In the genomic region with DNA sequence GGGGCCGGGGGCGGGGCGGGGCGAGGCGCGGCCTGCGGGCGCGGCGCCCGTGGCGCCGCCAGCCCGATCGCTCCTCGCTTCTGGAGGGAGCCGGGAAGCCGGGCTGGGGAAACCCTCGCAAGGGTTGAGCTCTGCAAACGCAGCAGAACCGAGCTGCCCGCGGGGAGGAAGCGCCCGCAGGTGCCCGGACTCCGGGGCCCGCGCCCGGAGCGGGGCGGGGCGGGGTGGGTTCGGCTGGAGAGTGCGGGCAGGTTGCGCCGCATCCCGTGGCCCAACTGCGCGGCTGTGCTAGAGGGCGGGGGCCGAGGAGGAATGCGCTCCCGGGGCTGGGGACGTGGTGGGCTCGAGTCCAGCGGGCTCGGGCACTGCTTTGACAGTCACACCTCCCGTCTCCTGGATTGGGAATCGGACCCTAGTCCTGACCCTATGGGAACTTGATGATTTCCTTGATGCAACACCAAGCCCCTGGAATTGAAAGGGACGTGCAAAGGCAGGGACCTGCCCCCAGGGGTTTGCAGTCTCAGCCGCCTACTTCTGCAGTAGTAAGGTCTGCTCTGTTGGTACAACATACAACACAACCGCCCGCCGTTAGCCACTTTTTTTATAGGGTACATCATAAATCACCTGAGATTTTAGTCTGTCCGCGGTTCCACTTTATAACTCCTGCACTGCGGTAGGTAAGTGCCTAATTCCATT, we compare ENCODE assay signal across 8 cellular contexts. TPM values are rescaled to one million over a fixed set of nuclear protein-coding genes. Genes with fewer than 3 reads are reported as not detected.
DNase-seq lines count a peak whose midpoint lies in the region; ATAC-seq and TF ChIP-seq lines count a peak whose summit lies in the region.

No MANE protein-coding gene starts in this region.

- H3K4me1 ChIP-seq in neutrophil (ENCODE audit: control insufficient read depth in 1 of 2, insufficient read depth in 1 of 2, low read depth in 1 of 2, low read length in 1 of 2): peaks cover 18 to 32% of the 10 kb centered on the region in 2 experiments
- peaks cover 0 to 13% of the 10 kb centered on the region in 2 donors for H3K4me1 ChIP-seq in uterus

- peak; percentile 53 for ATAC-seq in GM18505 (IDR thresholded peaks at IDR 0.05; ENCODE audit: unreplicated experiment)
- ATAC-seq in HG02943 (IDR thresholded peaks at IDR 0.05; ENCODE audit: low read depth, unreplicated experiment): peak; percentile 50

- peaks cover 26% of the 10 kb centered on the region for H3K4me1 Mint-ChIP-seq in activated naive CD4-positive, alpha-beta T cell treated with anti-CD3 and anti-CD28 coated beads, Interleukin-2, amount 10 ng/mL, durations not matched to agents 7 days and 5 days
- H3K4me1 Mint-ChIP-seq in glutamatergic neuron (ENCODE audit: low read depth, unreplicated experiment): peaks cover 11% of the 10 kb centered on the region

- peak overlapping the region; percentile 85 for H3K4me3 Mint-ChIP-seq in activated naive CD4-positive, alpha-beta T cell treated with anti-CD3 and anti-CD28 coated beads, Interleukin-2, amount 10 ng/mL, durations not matched to agents 7 days and 5 days
- peak overlapping the region; percentile 83 for H3K4me3 Mint-ChIP-seq in glutamatergic neuron (ENCODE audit: unreplicated experiment)

- H3K36me3 Mint-ChIP-seq in activated naive CD4-positive, alpha-beta T cell treated with anti-CD3 and anti-CD28 coated beads, Interleukin-2, amount 10 ng/mL, durations not matched to agents 7 days and 5 days: peaks cover 39% of the 10 kb centered on the region
- no peaks in the 10 kb centered on the region for H3K36me3 Mint-ChIP-seq in glutamatergic neuron (ENCODE audit: unreplicated experiment)

- H3K9me3 ChIP-seq in neutrophil (no peaks in the 10 kb centered on the region), uterus (no peaks in the 10 kb centered on the region)

- TF ChIP-seq CTCF in glutamatergic neuron (IDR thresholded peaks at IDR 0.05; ENCODE audit: partially characterized antibody, unreplicated experiment) (no peak), neutrophil (IDR thresholded peaks at IDR 0.05) (no peak), uterus (IDR thresholded peaks at IDR 0.05) (peak in 1 of 4 experiments; percentile 27)

- CTCF ChIA-PET in activated naive CD4-positive, alpha-beta T cell treated with anti-CD3 and anti-CD28 coated beads, Interleukin-2, amount 10 ng/mL, durations not matched to agents 7 days and 5 days (lab: Charles Lee): interaction anchor here (1.2 kb wide), 2 partner anchors 10 to 37 kb away, joined by 3 to 4 read pairs; no protein-coding TSS in a partner anchor

- intact Hi-C loops in uterus (cut with DNase I; ENCODE audit: low total_unique reads): no loop called here

- no peaks in the 10 kb centered on the region for H3K27me3 Mint-ChIP-seq in activated naive CD4-positive, alpha-beta T cell treated with anti-CD3 and anti-CD28 coated beads, Interleukin-2, amount 10 ng/mL, durations not matched to agents 7 days and 5 days
- peaks cover 1% of the 10 kb centered on the region for H3K27me3 Mint-ChIP-seq in glutamatergic neuron (ENCODE audit: unreplicated experiment)

- H3K27ac ChIP-seq in neutrophil: peak overlapping the region; percentile 83
- H3K27ac ChIP-seq in uterus: peak overlapping the region; percentile 99 to 100

- peak; percentile 9 for TF ChIP-seq POLR2A in GM18505 (IDR thresholded peaks at IDR 0.05; ENCODE audit: borderline replicate concordance, extremely low read depth, insufficient read depth, insufficient read length)
- TF ChIP-seq POLR2A in uterus (IDR thresholded peaks at IDR 0.05): peak in 1 of 2 donors; percentile 39

- peak overlapping the region; percentile 86 for H3K27ac Mint-ChIP-seq in activated naive CD4-positive, alpha-beta T cell treated with anti-CD3 and anti-CD28 coated beads, Interleukin-2, amount 10 ng/mL, durations not matched to agents 7 days and 5 days
- peak overlapping the region; percentile 67 for H3K27ac Mint-ChIP-seq in glutamatergic neuron (ENCODE audit: unreplicated experiment)

- peak overlapping the region; percentile 65 to 85 for H3K4me3 ChIP-seq in neutrophil (ENCODE audit: low read depth in 1 of 2, low read length in 1 of 2)
- H3K4me3 ChIP-seq in uterus: peak overlapping the region; percentile 47 to 62

- no peaks in the 10 kb centered on the region for H3K9me3 Mint-ChIP-seq in activated naive CD4-positive, alpha-beta T cell treated with anti-CD3 and anti-CD28 coated beads, Interleukin-2, amount 10 ng/mL, durations not matched to agents 7 days and 5 days
- H3K9me3 Mint-ChIP-seq in glutamatergic neuron (ENCODE audit: unreplicated experiment): no peaks in the 10 kb centered on the region

- peaks cover 25% of the 10 kb centered on the region for H3K36me3 ChIP-seq in neutrophil
- no peaks in the 10 kb centered on the region for H3K36me3 ChIP-seq in uterus

- DNase-seq in 8988T (peak; percentile 46), OCI-M1 (lab: John Stamatoyannopoulos, UW) (peak; percentile 37), glutamatergic neuron (peak; percentile 69), uterus (peak; percentile 72 to 73)
- DNase-seq in activated naive CD4-positive, alpha-beta T cell treated with anti-CD3 and anti-CD28 coated beads, Interleukin-2, amount 10 ng/mL, durations not matched to agents 7 days and 5 days: peak; percentile 56

- no peaks in the 10 kb centered on the region for H3K27me3 ChIP-seq in neutrophil
- H3K27me3 ChIP-seq in uterus: no peaks in the 10 kb centered on the region

RNA-seq across cellular contexts. Expression of a gene that starts 34.3 kb away (rescaled TPM):
- total RNA-seq in glutamatergic neuron (ENCODE audit: unreplicated experiment) (9.3 TPM), uterus (100 to 1,000 TPM; 125 to 183 (median 149) TPM)

Comparison
In these comparisons a context has a peak if more than half of its experiments do, and no peak if none do; other contexts are left out.
1. Peak in every context shown above with its lines: DNase-seq, ATAC-seq, H3K4me3 ChIP-seq and H3K27ac ChIP-seq.
2. RNA of a gene that starts 34.3 kb away (total RNA-seq): 125 to 183 TPM in uterus; 9.3 TPM in glutamatergic neuron (single experiment); every median in the first group is over 10 times any median in the second.